Comparison of ENCODE assay signal across 27 cellular contexts in genomic region chr7:159078911-159079270, GRCh38.
"Had no signal": no experiment of that assay in that cellular context is flagged by ENCODE, and none has a peak within 500 bp of the region (broad histone marks: within the 10 kb centered on the region; RNA-seq: fewer than 3 reads in every experiment).

No MANE protein-coding gene starts in this region.

- H2AFZ ChIP-seq: hepatocyte had no signal

- H3K27ac Mint-ChIP-seq: activated CD4-positive, alpha-beta memory T cell treated with anti-CD3 and anti-CD28 coated beads for 36 hours; activated CD4-positive, alpha-beta T cell treated with anti-CD3 and anti-CD28 coated beads, Interleukin-2, amount 10 ng/mL, durations not matched to agents 24 days and 14 days; activated naive CD8-positive, alpha-beta T cell; activated T-cell treated with anti-CD3 and anti-CD28 coated beads, Interleukin-2, amount 50 U/mL, for 72 hours; mesothelial cell of epicardium; naive B cell; nephron progenitor cell; stimulated activated naive B cell treated with anti-CD40 and anti-IgM and Interleukin-4, amounts not matched to agents 10 μg/mL and 1 μg/mL and 100 μg/mL, for 72 hours; T-helper 1 cell treated with Interleukin-12 subunit alpha and Interleukin-12 subunit beta and Interleukin-4 antibody, amounts not matched to agents 30 μg/mL and 1 μg/mL, for 36 hours had no signal

- H3K4me1 ChIP-seq: prostate gland, uterus had no signal

- H3K4me2 ChIP-seq: hepatocyte had no signal

- H3K36me3 Mint-ChIP-seq: activated CD4-positive, alpha-beta memory T cell treated with anti-CD3 and anti-CD28 coated beads for 36 hours; activated naive CD8-positive, alpha-beta T cell; mesothelial cell of epicardium; naive B cell; stimulated activated naive B cell treated with anti-CD40 and anti-IgM and Interleukin-4, amounts not matched to agents 10 μg/mL and 1 μg/mL and 100 μg/mL, for 72 hours had no signal

- H3K4me3 ChIP-seq: gastroesophageal sphincter, hepatocyte, ovary, prostate gland, uterus had no signal

- H3K9me3 Mint-ChIP-seq: activated T-cell treated with anti-CD3 and anti-CD28 coated beads, Interleukin-2, amount 50 U/mL, for 72 hours; nephron progenitor cell; T-helper 1 cell treated with Interleukin-12 subunit alpha and Interleukin-12 subunit beta and Interleukin-4 antibody, amounts not matched to agents 30 μg/mL and 1 μg/mL, for 36 hours had no signal

- H3K4me1 Mint-ChIP-seq: mesothelial cell of epicardium; naive B cell; stimulated activated naive B cell treated with anti-CD40 and anti-IgM and Interleukin-4, amounts not matched to agents 10 μg/mL and 1 μg/mL and 100 μg/mL, for 72 hours had no signal

- H3K9me3 ChIP-seq: gastroesophageal sphincter, neutrophil, ovary, prostate gland, uterus had no signal

- ATAC-seq: activated T-cell treated with anti-CD3 and anti-CD28 coated beads, Interleukin-2, amount 50 U/mL, for 72 hours; gastroesophageal sphincter; sciatic nerve; stimulated activated naive B cell treated with anti-CD40 and anti-IgM and Interleukin-4, amounts not matched to agents 10 μg/mL and 1 μg/mL and 100 μg/mL, for 72 hours had no signal

- H3K36me3 ChIP-seq: gastroesophageal sphincter, neutrophil, ovary, prostate gland, uterus, WERI-Rb-1 had no signal

- H3K27me3 ChIP-seq: gastroesophageal sphincter, hepatocyte, ovary, uterus had no signal

- DNase-seq: activated CD4-positive, alpha-beta memory T cell treated with anti-CD3 and anti-CD28 coated beads for 36 hours; activated CD4-positive, alpha-beta T cell treated with anti-CD3 and anti-CD28 coated beads, Interleukin-2, amount 10 ng/mL, durations not matched to agents 24 days and 14 days; activated CD4-positive, CD25-positive, alpha-beta regulatory T cell treated with anti-CD3 and anti-CD28 coated beads, Interleukin-2, amount 50 U/mL, for 72 hours; activated naive CD4-positive, alpha-beta T cell; activated T-cell treated with anti-CD3 and anti-CD28 coated beads, Interleukin-2, amount 50 U/mL, for 72 hours; anterior cingulate cortex; effector CD8-positive, alpha-beta T cell; left cardiac atrium; mammary epithelial cell; naive B cell; nephron progenitor cell; ovary; retina; small intestine; stimulated activated CD4-positive, alpha-beta T cell treated with anti-CD3 and anti-CD28 coated beads, Interleukin-1b, Interleukin-23, amount 100 ng/mL, for 48 hours; stimulated activated naive B cell treated with anti-CD40 and anti-IgM and Interleukin-4, amounts not matched to agents 10 μg/mL and 1 μg/mL and 100 μg/mL, for 72 hours; T-helper 9 cell; uterus; WERI-Rb-1 had no signal

- H3K79me2 ChIP-seq: hepatocyte had no signal

- H3K27ac ChIP-seq: gastroesophageal sphincter, hepatocyte, neutrophil, ovary, prostate gland, uterus, WERI-Rb-1 had no signal

- H3K4me3 Mint-ChIP-seq: activated CD4-positive, alpha-beta memory T cell treated with anti-CD3 and anti-CD28 coated beads for 36 hours; activated CD4-positive, alpha-beta T cell treated with anti-CD3 and anti-CD28 coated beads, Interleukin-2, amount 10 ng/mL, durations not matched to agents 24 days and 14 days; activated naive CD8-positive, alpha-beta T cell; activated T-cell treated with anti-CD3 and anti-CD28 coated beads, Interleukin-2, amount 50 U/mL, for 72 hours; mesothelial cell of epicardium; naive B cell; nephron progenitor cell; stimulated activated naive B cell treated with anti-CD40 and anti-IgM and Interleukin-4, amounts not matched to agents 10 μg/mL and 1 μg/mL and 100 μg/mL, for 72 hours; T-helper 1 cell treated with Interleukin-12 subunit alpha and Interleukin-12 subunit beta and Interleukin-4 antibody, amounts not matched to agents 30 μg/mL and 1 μg/mL, for 36 hours had no signal
